Comparison of ENCODE assay signal across 14 cellular contexts in genomic region chr1:54463259-54464030, GRCh38. TPM values are rescaled to one million over a fixed set of nuclear protein-coding genes. Genes with fewer than 3 reads are reported as not detected.
DNase-seq lines count a peak whose midpoint lies in the region; ATAC-seq and TF ChIP-seq lines count a peak whose summit lies in the region.
"Had no signal": no experiment of that assay in that cellular context is flagged by ENCODE, and none has a peak within 500 bp of the region (broad histone marks: within the 10 kb centered on the region; RNA-seq: fewer than 3 reads in every experiment).

No MANE protein-coding gene starts in this region.

- WGBS in smooth muscle cell (ENCODE audit: low lambda C conversion rate): 56% methylated on average over 9 of the region's 10 CpGs

- ATAC-seq in effector memory CD8-positive, alpha-beta T cell (replicated peaks): no peak
- ATAC-seq in HG02759 (IDR thresholded peaks at IDR 0.05; ENCODE audit: unreplicated experiment): no peak

- TF ChIP-seq CTCF in OCI-LY7 (conservative IDR thresholded peaks at IDR 0.05; ENCODE audit: low read length) (no peak), smooth muscle cell (IDR thresholded peaks at IDR 0.05; ENCODE audit: borderline replicate concordance, insufficient read depth, poor library complexity, severe bottlenecking) (no peak), brain microvascular endothelial cell (IDR thresholded peaks at IDR 0.05; ENCODE audit: low read depth, low read length, missing control alignments) (no peak)

- peaks cover 42% of the 10 kb centered on the region for H3K4me1 Mint-ChIP-seq in activated naive CD4-positive, alpha-beta T cell treated with anti-CD3 and anti-CD28 coated beads for 36 hours (ENCODE audit: low read depth)
- H3K4me1 Mint-ChIP-seq in activated naive CD4-positive, alpha-beta T cell treated with anti-CD3 and anti-CD28 coated beads, Interleukin-2, amount 10 ng/mL, durations not matched to agents 7 days and 5 days: peaks cover 40% of the 10 kb centered on the region
- H3K4me1 Mint-ChIP-seq in effector memory CD8-positive, alpha-beta T cell (ENCODE audit: low read depth in 2 of 2): peaks cover 29 to 34% of the 10 kb centered on the region in 2 donors

- H3K4me1 ChIP-seq in OCI-LY7 (ENCODE audit: insufficient read depth, low read length, poor library complexity, severe bottlenecking) (peaks cover 13% of the 10 kb centered on the region), smooth muscle cell (ENCODE audit: low read depth) (peaks cover 25% of the 10 kb centered on the region)

- H3K9me2 ChIP-seq in OCI-LY7 (ENCODE audit: insufficient read depth, low read length): no peaks in the 10 kb centered on the region

- H3K4me3 ChIP-seq in OCI-LY7 (ENCODE audit: low read depth, low read length, poor library complexity, severe bottlenecking): no peak overlapping the region
- H3K4me3 ChIP-seq in smooth muscle cell: no peak overlapping the region
- H3K4me3 ChIP-seq in brain microvascular endothelial cell (ENCODE audit: low read depth, low read length): no peak overlapping the region

- H2AFZ ChIP-seq in OCI-LY7 (ENCODE audit: low read length) (peak overlapping the region; percentile 81; the same call in 1 of the 2 replicates), smooth muscle cell (ENCODE audit: low read depth) (no peak overlapping the region)

- no peak overlapping the region for H3K4me3 Mint-ChIP-seq in activated naive CD4-positive, alpha-beta T cell treated with anti-CD3 and anti-CD28 coated beads for 36 hours
- no peak overlapping the region for H3K4me3 Mint-ChIP-seq in activated naive CD4-positive, alpha-beta T cell treated with anti-CD3 and anti-CD28 coated beads, Interleukin-2, amount 10 ng/mL, durations not matched to agents 7 days and 5 days
- H3K4me3 Mint-ChIP-seq in effector memory CD8-positive, alpha-beta T cell: no peak overlapping the region

- DNase-seq in activated naive CD4-positive, alpha-beta T cell treated with anti-CD3 and anti-CD28 coated beads for 36 hours: no peak
- no peak for DNase-seq in activated naive CD4-positive, alpha-beta T cell treated with anti-CD3 and anti-CD28 coated beads, Interleukin-2, amount 10 ng/mL, durations not matched to agents 7 days and 5 days
- DNase-seq in OCI-LY7 (ENCODE audit: low spot score) (no peak), smooth muscle cell (lab: John Stamatoyannopoulos, UW; ENCODE audit: unreplicated experiment) (no peak), NCI-H1048 (lab: John Stamatoyannopoulos, UW) (no peak), brain microvascular endothelial cell (no peak)
- DNase-seq in effector memory CD8-positive, alpha-beta T cell: no peak
- DNase-seq: effector memory CD4-positive, alpha-beta T cell; EL; foreskin melanocyte; retina; stimulated activated CD4-positive, alpha-beta T cell treated with anti-CD3 and anti-CD28 coated beads, Interleukin-4, amount 100 ng/mL, for 24 hours; stimulated activated naive CD4-positive, alpha-beta T cell had no signal

- H3K9me3 ChIP-seq in OCI-LY7 (ENCODE audit: low read length) (no peaks in the 10 kb centered on the region), smooth muscle cell (replicated peaks; ENCODE audit: low read depth) (no peaks in the 10 kb centered on the region)

- POLR2A ChIA-PET in OCI-LY7 (lab: Charles Lee): interaction anchor here (0.6 to 1.4 kb wide), 4 partner anchors 14 to 28 kb away, joined by 3 to 7 read pairs (median 4); no protein-coding TSS in a partner anchor

- no peaks in the 10 kb centered on the region for H3K27me3 ChIP-seq in smooth muscle cell (ENCODE audit: low read depth)
- no peaks in the 10 kb centered on the region for H3K27me3 ChIP-seq in brain microvascular endothelial cell (replicated peaks)

- no peaks in the 10 kb centered on the region for H3K36me3 Mint-ChIP-seq in activated naive CD4-positive, alpha-beta T cell treated with anti-CD3 and anti-CD28 coated beads for 36 hours (ENCODE audit: low read depth)
- peaks cover 3% of the 10 kb centered on the region for H3K36me3 Mint-ChIP-seq in activated naive CD4-positive, alpha-beta T cell treated with anti-CD3 and anti-CD28 coated beads, Interleukin-2, amount 10 ng/mL, durations not matched to agents 7 days and 5 days
- H3K36me3 Mint-ChIP-seq in effector memory CD8-positive, alpha-beta T cell (ENCODE audit: insufficient read depth): no peaks in the 10 kb centered on the region

- H3K27me3 Mint-ChIP-seq in activated naive CD4-positive, alpha-beta T cell treated with anti-CD3 and anti-CD28 coated beads for 36 hours (ENCODE audit: low read depth): no peaks in the 10 kb centered on the region
- peaks cover 8% of the 10 kb centered on the region for H3K27me3 Mint-ChIP-seq in activated naive CD4-positive, alpha-beta T cell treated with anti-CD3 and anti-CD28 coated beads, Interleukin-2, amount 10 ng/mL, durations not matched to agents 7 days and 5 days
- H3K27me3 Mint-ChIP-seq in effector memory CD8-positive, alpha-beta T cell: no peaks in the 10 kb centered on the region

- H3K4me2 ChIP-seq in OCI-LY7 (ENCODE audit: low read length) (no peak overlapping the region), smooth muscle cell (peak overlapping the region; percentile 51)

- H3K79me2 ChIP-seq in OCI-LY7 (ENCODE audit: insufficient read depth, low read depth, low read length) (no peaks in the 10 kb centered on the region), smooth muscle cell (ENCODE audit: low read depth) (no peaks in the 10 kb centered on the region)

- no TSS peak for BruUV-seq in OCI-LY7 (replicated peaks; lab: Mats Ljungman, UMichigan)

- H3K9ac ChIP-seq in smooth muscle cell (ENCODE audit: low read depth): no peak overlapping the region

- no peaks in the 10 kb centered on the region for H3K36me3 ChIP-seq in OCI-LY7 (ENCODE audit: insufficient read depth, low read length)
- H3K36me3 ChIP-seq in smooth muscle cell (ENCODE audit: low read depth): no peaks in the 10 kb centered on the region
- H3K36me3 ChIP-seq in brain microvascular endothelial cell (replicated peaks): no peaks in the 10 kb centered on the region

- H3K27ac Mint-ChIP-seq in activated naive CD4-positive, alpha-beta T cell treated with anti-CD3 and anti-CD28 coated beads for 36 hours: peak overlapping the region; percentile 50
- no peak overlapping the region for H3K27ac Mint-ChIP-seq in activated naive CD4-positive, alpha-beta T cell treated with anti-CD3 and anti-CD28 coated beads, Interleukin-2, amount 10 ng/mL, durations not matched to agents 7 days and 5 days
- H3K27ac Mint-ChIP-seq in effector memory CD8-positive, alpha-beta T cell: peak overlapping the region; percentile 44 to 69

- CTCF ChIA-PET in activated naive CD4-positive, alpha-beta T cell treated with anti-CD3 and anti-CD28 coated beads for 36 hours (lab: Charles Lee): interaction anchor here (0.6 to 1.2 kb wide), 2 partner anchors 23 to 42 kb away, joined by 3 to 4 read pairs; no protein-coding TSS in a partner anchor
- CTCF ChIA-PET in activated naive CD4-positive, alpha-beta T cell treated with anti-CD3 and anti-CD28 coated beads, Interleukin-2, amount 10 ng/mL, durations not matched to agents 7 days and 5 days (lab: Charles Lee): no interaction called here
- CTCF ChIA-PET in OCI-LY7 (lab: Charles Lee; ENCODE audit: unreplicated experiment): no interaction called here

- no peak overlapping the region for H3K27ac ChIP-seq in OCI-LY7 (ENCODE audit: low read depth, low read length, poor library complexity, severe bottlenecking)
- no peak overlapping the region for H3K27ac ChIP-seq in smooth muscle cell (ENCODE audit: low read depth)
- no peak overlapping the region for H3K27ac ChIP-seq in brain microvascular endothelial cell

- no peaks in the 10 kb centered on the region for H3K9me3 Mint-ChIP-seq in activated naive CD4-positive, alpha-beta T cell treated with anti-CD3 and anti-CD28 coated beads for 36 hours
- peaks cover 4% of the 10 kb centered on the region for H3K9me3 Mint-ChIP-seq in activated naive CD4-positive, alpha-beta T cell treated with anti-CD3 and anti-CD28 coated beads, Interleukin-2, amount 10 ng/mL, durations not matched to agents 7 days and 5 days
- no peaks in the 10 kb centered on the region for H3K9me3 Mint-ChIP-seq in effector memory CD8-positive, alpha-beta T cell

- in situ Hi-C loops in brain microvascular endothelial cell (cut with HindIII; ENCODE audit: low pct_ligation_motif_present, low sequenced_read_pairs): no loop called here

- H4K20me1 ChIP-seq in OCI-LY7 (ENCODE audit: insufficient read depth, low read length) (no peaks in the 10 kb centered on the region), smooth muscle cell (ENCODE audit: low read depth) (no peaks in the 10 kb centered on the region)

- H3F3A ChIP-seq in smooth muscle cell (ENCODE audit: low read depth): no peaks in the 10 kb centered on the region

- intact Hi-C loops in activated naive CD4-positive, alpha-beta T cell treated with anti-CD3 and anti-CD28 coated beads for 36 hours (cut with micrococcal nuclease): no loop called here
- intact Hi-C loops in OCI-LY7 (cut with micrococcal nuclease; ENCODE audit: unreplicated experiment): no loop called here

RNA-seq across cellular contexts. Expression of gene SSBP3, which starts 57.3 kb away (rescaled TPM):
- 10 to 100 TPM; 55.0 to 58.3 TPM for total RNA-seq in activated naive CD4-positive, alpha-beta T cell treated with anti-CD3 and anti-CD28 coated beads for 36 hours
- 11.2 and 16.5 TPM in 2 replicates for total RNA-seq in OCI-LY7 (2014; rRNA removed; shearing (Covaris generic))
- total RNA-seq in OCI-LY7 (2022) (44.9 and 53.2 TPM in 2 replicates), smooth muscle cell (30.1 and 42.3 TPM in 2 replicates)
- polyA plus RNA-seq in smooth muscle cell: 23.6 and 26.5 TPM in 2 replicates
